Comparison of ENCODE assay signal across 9 cellular contexts in the genomic region with DNA sequence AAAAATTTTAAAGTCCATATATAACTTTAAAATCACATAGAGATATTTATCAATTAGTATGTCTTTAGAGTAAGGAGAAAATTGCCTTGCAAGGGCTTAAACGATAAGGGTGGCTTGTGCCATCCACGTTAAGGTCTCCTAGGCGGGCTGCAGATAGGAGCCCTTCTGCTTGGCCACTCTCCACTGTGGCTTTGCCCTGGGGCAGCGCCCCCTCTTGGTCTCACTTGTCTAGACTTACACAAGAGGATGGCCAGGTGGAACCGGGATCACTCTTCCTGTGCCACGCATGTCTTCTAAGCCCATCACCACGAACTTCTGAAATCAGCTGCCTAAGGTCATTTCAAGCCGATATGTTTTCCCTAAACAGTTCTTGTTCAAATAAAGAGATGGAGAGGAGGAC. TPM values are rescaled to one million over a fixed set of nuclear protein-coding genes. Genes with fewer than 3 reads are reported as not detected.
DNase-seq lines count a peak whose midpoint lies in the region; ATAC-seq and TF ChIP-seq lines count a peak whose summit lies in the region.
"Had no signal": no experiment of that assay in that cellular context is flagged by ENCODE, and none has a peak within 500 bp of the region (broad histone marks: within the 10 kb centered on the region; RNA-seq: fewer than 3 reads in every experiment).

No MANE protein-coding gene starts in this region.

- no peak overlapping the region for H3K4me3 Mint-ChIP-seq in T-helper 17 cell

- peaks cover 13% of the 10 kb centered on the region for H3K4me1 Mint-ChIP-seq in T-helper 17 cell

- DNase-seq in AG04450 (ENCODE audit: low read depth, low spot score) (no peak), ELR (ENCODE audit: low read depth) (peak; percentile 58), SKM-1 treated with dmso at 0.1 percent for 144 hours (lab: John Stamatoyannopoulos, UW; ENCODE audit: unreplicated experiment) (peak; percentile 21), fibroblast of the aortic adventitia (ENCODE audit: low read depth) (no peak), hypothalamus (lab: John Stamatoyannopoulos, UW) (no peak), NCI-H1436 (lab: John Stamatoyannopoulos, UW) (no peak), T-helper 17 cell (no peak)
- DNase-seq: left lung had no signal

- H3K27ac Mint-ChIP-seq in T-helper 17 cell = no peak overlapping the region

- CTCF ChIA-PET in AG04450 (lab: Charles Lee) = no interaction called here

- TF ChIP-seq CTCF in AG04450 (IDR thresholded peaks at IDR 0.05; ENCODE audit: low read depth, low read length) = peak; percentile 35; the same call in 1 of the 2 replicates
- peak; percentile 48 for TF ChIP-seq CTCF in fibroblast of the aortic adventitia (IDR thresholded peaks at IDR 0.05; ENCODE audit: insufficient read depth, low read length)

- H3K27me3 ChIP-seq in AG04450 (ENCODE audit: control insufficient read depth, insufficient read depth, low read length) = no peaks in the 10 kb centered on the region
- H3K27me3 ChIP-seq: left lung had no signal

- H3K9me3 ChIP-seq in AG04450 (ENCODE audit: control insufficient read depth, insufficient read depth, low read length) = no peaks in the 10 kb centered on the region
- H3K9me3 ChIP-seq in T-helper 17 cell (ENCODE audit: control insufficient read depth, low read length, poor library complexity, severe bottlenecking) = no peaks in the 10 kb centered on the region
- H3K9me3 ChIP-seq: left lung had no signal

- H3K4me3 ChIP-seq in AG04450 (ENCODE audit: low read depth, low read length) (no peak overlapping the region), fibroblast of the aortic adventitia (ENCODE audit: low read depth, low read length) (no peak overlapping the region)

- no peaks in the 10 kb centered on the region for H3K36me3 Mint-ChIP-seq in T-helper 17 cell (ENCODE audit: low read depth)

- ATAC-seq in GM19328 (IDR thresholded peaks at IDR 0.05; ENCODE audit: unreplicated experiment) = no peak
- ATAC-seq in T-helper 17 cell = no peak
- ATAC-seq: left lung had no signal

- POLR2A ChIA-PET in AG04450 (lab: Yijun Ruan, JAX) = no interaction called here

- H3K27me3 Mint-ChIP-seq in T-helper 17 cell = no peaks in the 10 kb centered on the region

- H3K27ac ChIP-seq in AG04450 (ENCODE audit: low read depth, low read length) = no peak overlapping the region
- H3K27ac ChIP-seq: left lung had no signal

RNA-seq across cellular contexts. Expression of a gene that starts 2.9 kb away (rescaled TPM):
- 24.8 and 34.6 TPM in 2 replicates for polyA plus RNA-seq in AG04450 (2011; rRNA removed)
- polyA minus RNA-seq in AG04450 (2011; rRNA and poly(A)+ RNA removed) = 36.9 and 48.0 TPM in 2 replicates
- total RNA-seq in fibroblast of the aortic adventitia (ENCODE audit: low replicate concordance) = 33.9 and 61.5 TPM in 2 replicates
- total RNA-seq in T-helper 17 cell = 10 to 100 TPM; 71.2 to 80.6 TPM

RNA-seq across cellular contexts. Expression of a gene that starts 19.8 kb away (rescaled TPM):
- 38.2 and 45.9 TPM in 2 replicates for polyA plus RNA-seq in AG04450 (2011; rRNA removed)
- 47.9 and 58.9 TPM in 2 replicates for polyA minus RNA-seq in AG04450 (2011; rRNA and poly(A)+ RNA removed)
- total RNA-seq in fibroblast of the aortic adventitia (ENCODE audit: low replicate concordance) (25.4 and 51.5 TPM in 2 replicates), T-helper 17 cell (100 to 1,000 TPM; 107 to 123 TPM)

RNA-seq across cellular contexts. Expression of a gene that starts 27.2 kb away (rescaled TPM):
- polyA plus RNA-seq in AG04450 (2011; rRNA removed) = not detected in 2 replicates
- not detected in 2 replicates for polyA minus RNA-seq in AG04450 (2011; rRNA and poly(A)+ RNA removed)
- total RNA-seq in fibroblast of the aortic adventitia (ENCODE audit: low replicate concordance) = 0.18 and 6.0 TPM in 2 replicates
- total RNA-seq in T-helper 17 cell = 10 to 100 TPM; 15.9 to 27.2 TPM

RNA-seq across cellular contexts. Expression of a gene that starts 48.8 kb away (rescaled TPM):
- polyA plus RNA-seq in AG04450 (2011; rRNA removed) = 17.2 and 34.2 TPM in 2 replicates
- 29.1 and 34.5 TPM in 2 replicates for polyA minus RNA-seq in AG04450 (2011; rRNA and poly(A)+ RNA removed)
- total RNA-seq in fibroblast of the aortic adventitia (ENCODE audit: low replicate concordance) (15.8 and 62.0 TPM in 2 replicates), T-helper 17 cell (1 to 10 TPM; 3.2 to 6.4 TPM)

Comparison
In these comparisons a context has a peak if more than half of its experiments do, and no peak if none do; other contexts are left out.
1. DNase-seq: peak in ELR (single experiment) and SKM-1 treated with dmso at 0.1 percent for 144 hours (single experiment); none in AG04450 (single experiment), fibroblast of the aortic adventitia (single experiment), hypothalamus (0 of 51), NCI-H1436 (single experiment) and T-helper 17 cell (0 of 3).